32 cellular contexts compared by ENCODE assay signal in the genomic region with DNA sequence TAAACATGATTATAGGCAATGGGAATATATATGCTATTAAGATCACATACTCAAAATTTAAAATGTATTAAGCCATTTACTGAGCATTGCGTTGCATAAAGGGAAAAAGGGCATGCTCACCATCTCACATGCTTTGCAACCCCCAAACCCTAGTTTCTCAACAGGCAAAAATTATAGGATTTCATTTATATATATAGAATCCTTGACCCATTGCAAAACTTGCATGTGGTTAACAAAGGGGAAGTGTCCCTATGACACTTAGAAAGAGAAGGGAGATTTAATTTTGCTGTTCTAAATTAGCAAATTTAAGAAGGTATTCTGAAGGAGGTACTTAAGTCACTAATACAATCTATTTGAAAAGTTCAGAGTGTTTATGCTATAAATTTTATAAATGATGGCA.
DNase-seq lines count a peak whose midpoint lies in the region; ATAC-seq and TF ChIP-seq lines count a peak whose summit lies in the region.
"Had no signal": no experiment of that assay in that cellular context is flagged by ENCODE, and none has a peak within 500 bp of the region (broad histone marks: within the 10 kb centered on the region; RNA-seq: fewer than 3 reads in every experiment).

No MANE protein-coding gene starts in this region.

- H3K9me2 ChIP-seq in hepatocyte (replicated peaks; ENCODE audit: insufficient read depth): no peaks in the 10 kb centered on the region

- H2AFZ ChIP-seq in OCI-LY3 (ENCODE audit: low read depth, low read length) (no peak overlapping the region), hepatocyte (no peak overlapping the region)

- H4K20me1 ChIP-seq in BLaER1 treated with 17β-estradiol and CSF1 and Interleukin-3, amounts not matched to agents 10 nM and 100 nM: no peaks in the 10 kb centered on the region
- H4K20me1 ChIP-seq in OCI-LY3 (ENCODE audit: insufficient read depth, low read length): 0 out of 2 replicates have a peak, but pooled peaks cover 3% of the 10 kb centered on the region
- H4K20me1 ChIP-seq in hepatocyte (ENCODE audit: insufficient read depth, poor library complexity, severe bottlenecking): no peaks in the 10 kb centered on the region

- H3K27me3 ChIP-seq in BLaER1 treated with 17β-estradiol and CSF1 and Interleukin-3, amounts not matched to agents 10 nM and 100 nM: no peaks in the 10 kb centered on the region
- H3K27me3 ChIP-seq in OCI-LY3 (ENCODE audit: low read depth, low read length): peaks cover 12% of the 10 kb centered on the region; the same call in 1 of the 2 replicates
- no peaks in the 10 kb centered on the region for H3K27me3 ChIP-seq in hepatocyte
- H3K27me3 ChIP-seq in body of pancreas: no peaks in the 10 kb centered on the region
- H3K27me3 ChIP-seq: BE2C, cardiac muscle cell, colonic mucosa, right lobe of liver, suprapubic skin, uterus had no signal

- peaks cover 0 to 39% (median 21%) of the 10 kb centered on the region in 10 experiments; a peak in 14 of 20 replicates for H3K4me1 ChIP-seq in BLaER1 treated with 17β-estradiol and CSF1 and Interleukin-3, amounts not matched to agents 10 nM and 100 nM
- H3K4me1 ChIP-seq in OCI-LY3 (ENCODE audit: low read length) (peaks cover 40% of the 10 kb centered on the region), hepatocyte (ENCODE audit: insufficient read depth) (no peaks in the 10 kb centered on the region), body of pancreas (no peaks in the 10 kb centered on the region)
- H3K4me1 ChIP-seq: BE2C, Caco-2, colonic mucosa, HAP-1, right lobe of liver, suprapubic skin, uterus had no signal

- intact Hi-C loops in body of pancreas (cut with DNase I): no loop called here

- peak overlapping the region in 7 of 11 experiments; percentile 46 to 88 (median 76); a peak in 13 of 22 replicates for H3K27ac ChIP-seq in BLaER1 treated with 17β-estradiol and CSF1 and Interleukin-3, amounts not matched to agents 10 nM and 100 nM
- H3K27ac ChIP-seq in OCI-LY3 (ENCODE audit: low read length) (no peak overlapping the region), hepatocyte (no peak overlapping the region), body of pancreas (no peak overlapping the region)
- H3K27ac ChIP-seq: cardiac muscle cell, colonic mucosa, right lobe of liver, suprapubic skin, uterus, WERI-Rb-1 had no signal

- 96% methylated on average over 1 of the region's 1 CpG for WGBS in hepatocyte (ENCODE audit: low lambda C conversion rate, missing lambda C conversion rate)
- 45 to 74% methylated on average over 1 of the region's 1 CpG for WGBS in body of pancreas, 2 donors

- TF ChIP-seq POLR2A in body of pancreas (IDR thresholded peaks at IDR 0.05): no peak

- TF ChIP-seq CTCF in OCI-LY3 (IDR thresholded peaks at IDR 0.05; ENCODE audit: low read depth, low read length) (no peak), hepatocyte (IDR thresholded peaks at IDR 0.05; ENCODE audit: poor library complexity) (no peak), body of pancreas (IDR thresholded peaks at IDR 0.05) (no peak)

- DNase-seq in Kasumi-1 (lab: John Stamatoyannopoulos, UW): peak; percentile 31 to 45
- DNase-seq in hepatocyte (ENCODE audit: low spot score): no peak
- no peak for DNase-seq in NCI-H2171 treated with DMSO at 0.1 percent for 48 hours (lab: John Stamatoyannopoulos, UW)
- DNase-seq in AG20443 (ENCODE audit: low spot score): no peak
- DNase-seq in body of pancreas: no peak
- DNase-seq: activated CD4-positive, alpha-beta T cell treated with anti-CD3 and anti-CD28 coated beads for 48 hours; activated CD8-positive, alpha-beta memory T cell treated with anti-CD3 and anti-CD28 coated beads for 24 hours; activated effector memory CD4-positive, alpha-beta T cell treated with Interleukin-2 at 50 U/mL for 16 hours; aorta; BE2C; Caco-2; colonic mucosa; GDM1; midbrain; naive thymus-derived CD4-positive, alpha-beta T cell; NCI-H1048; NCI-H187; NCI-H526; right lobe of liver; stimulated activated CD4-positive, alpha-beta T cell treated with anti-CD3 and anti-CD28 coated beads, Interleukin-12 subunit alpha, Interleukin-12 subunit beta, amount 100 ng/mL, for 4 hours; stimulated activated CD4-positive, alpha-beta T cell treated with anti-CD3 and anti-CD28 coated beads, Interleukin-4, amount 100 ng/mL, for 24 hours; SW 1271; T-helper 9 cell; uterus; WERI-Rb-1 had no signal

- H3K4me3 ChIP-seq in BLaER1 treated with 17β-estradiol and CSF1 and Interleukin-3, amounts not matched to agents 10 nM and 100 nM: no peak overlapping the region
- peak overlapping the region; percentile 37 for H3K4me3 ChIP-seq in OCI-LY3 (ENCODE audit: low read length)
- no peak overlapping the region for H3K4me3 ChIP-seq in hepatocyte
- no peak overlapping the region for H3K4me3 ChIP-seq in body of pancreas
- H3K4me3 ChIP-seq: cardiac muscle cell, colonic mucosa, HAP-1, right lobe of liver, suprapubic skin, uterus had no signal

- peak overlapping the region in 7 of 11 experiments; percentile 36 to 76 (median 65); a peak in 13 of 22 replicates for H3K4me2 ChIP-seq in BLaER1 treated with 17β-estradiol and CSF1 and Interleukin-3, amounts not matched to agents 10 nM and 100 nM
- H3K4me2 ChIP-seq in OCI-LY3 (ENCODE audit: low read length): peak overlapping the region; percentile 63
- H3K4me2 ChIP-seq in hepatocyte: no peak overlapping the region

- peak; percentile 31 for ATAC-seq in GM21360 (IDR thresholded peaks at IDR 0.05; ENCODE audit: unreplicated experiment)
- no peak for ATAC-seq in body of pancreas
- ATAC-seq: naive thymus-derived CD4-positive, alpha-beta T cell; right lobe of liver; stimulated activated effector memory CD8-positive, alpha-beta T cell treated with anti-CD3 and anti-CD28 coated beads, Interleukin-12 subunit alpha, Interleukin-12 subunit beta, amount 100 ng/mL, for 72 hours had no signal

- H3K79me2 ChIP-seq in OCI-LY3 (ENCODE audit: low read length) (no peaks in the 10 kb centered on the region), hepatocyte (no peaks in the 10 kb centered on the region)

- peaks cover 0 to 20% (median 0%) of the 10 kb centered on the region in 11 experiments; a peak in 2 of 22 replicates for H3K9me3 ChIP-seq in BLaER1 treated with 17β-estradiol and CSF1 and Interleukin-3, amounts not matched to agents 10 nM and 100 nM (replicated peaks in 1 of 11)
- H3K9me3 ChIP-seq in OCI-LY3 (ENCODE audit: insufficient read depth, low read length) (no peaks in the 10 kb centered on the region), hepatocyte (ENCODE audit: low read depth) (no peaks in the 10 kb centered on the region), body of pancreas (no peaks in the 10 kb centered on the region)
- H3K9me3 ChIP-seq: BE2C, Caco-2, colonic mucosa, HAP-1, right lobe of liver, suprapubic skin, uterus had no signal

- H3K9ac ChIP-seq in BLaER1 treated with 17β-estradiol and CSF1 and Interleukin-3, amounts not matched to agents 10 nM and 100 nM: peak overlapping the region in 5 of 11 experiments; percentile 11 to 72 (median 54); a peak in 8 of 22 replicates
- H3K9ac ChIP-seq in OCI-LY3 (ENCODE audit: low read length): no peak overlapping the region

- no peaks in the 10 kb centered on the region for H3K36me3 ChIP-seq in BLaER1 treated with 17β-estradiol and CSF1 and Interleukin-3, amounts not matched to agents 10 nM and 100 nM
- no peaks in the 10 kb centered on the region for H3K36me3 ChIP-seq in OCI-LY3 (replicated peaks; ENCODE audit: low read depth, low read length)
- H3K36me3 ChIP-seq in hepatocyte (replicated peaks; ENCODE audit: insufficient read depth, low read depth): no peaks in the 10 kb centered on the region
- no peaks in the 10 kb centered on the region for H3K36me3 ChIP-seq in body of pancreas (replicated peaks in 1 of 2; ENCODE audit: insufficient read depth in 1 of 2, low read depth in 2 of 2)
- H3K36me3 ChIP-seq: BE2C, cardiac muscle cell, colonic mucosa, HAP-1, right lobe of liver, suprapubic skin, uterus, WERI-Rb-1 had no signal

Comparison
In these comparisons a context has a peak if more than half of its experiments do, and no peak if none do; other contexts are left out.
1. H3K27ac ChIP-seq: peak in BLaER1 treated with 17β-estradiol and CSF1 and Interleukin-3, amounts not matched to agents 10 nM and 100 nM (7 of 11); none in OCI-LY3 (single experiment), hepatocyte (single experiment) and body of pancreas (0 of 4).
2. DNase-seq: peak in Kasumi-1 (2 of 2); none in hepatocyte (single experiment), NCI-H2171 treated with DMSO at 0.1 percent for 48 hours (single experiment), AG20443 (single experiment) and body of pancreas (0 of 4).